23 cellular contexts compared by ENCODE assay signal in the genomic region with DNA sequence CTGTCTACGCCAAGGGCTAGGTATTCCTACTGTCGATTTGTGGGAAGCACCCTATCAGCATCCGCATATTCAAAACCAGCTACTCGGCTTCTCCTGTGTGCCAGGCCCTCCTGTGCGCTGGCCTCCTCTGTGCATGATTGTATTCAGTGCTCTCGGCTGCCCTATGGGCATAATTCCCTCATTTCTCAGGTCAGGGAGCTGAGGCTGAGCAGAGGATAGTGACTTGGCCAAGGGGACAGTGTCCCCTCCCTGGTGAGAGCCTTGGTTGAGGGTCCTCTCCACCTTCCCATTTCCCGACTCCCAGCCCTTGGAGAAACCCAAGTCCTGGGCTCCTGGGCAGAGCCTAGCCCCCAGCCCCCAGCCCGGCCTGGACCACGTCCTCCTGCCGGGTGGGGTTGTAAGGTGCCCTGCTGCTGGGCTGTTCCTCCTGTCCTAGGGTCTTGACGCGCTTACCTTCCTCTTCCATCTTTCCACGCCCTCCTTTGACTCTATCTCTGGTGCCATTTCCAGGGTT. TPM values are rescaled to one million over a fixed set of nuclear protein-coding genes. Genes with fewer than 3 reads are reported as not detected.
DNase-seq lines count a peak whose midpoint lies in the region; ATAC-seq and TF ChIP-seq lines count a peak whose summit lies in the region.
"Had no signal": no experiment of that assay in that cellular context is flagged by ENCODE, and none has a peak within 500 bp of the region (broad histone marks: within the 10 kb centered on the region; RNA-seq: fewer than 3 reads in every experiment).

No MANE protein-coding gene starts in this region.

- peaks cover 4% of the 10 kb centered on the region for H3K27me3 Mint-ChIP-seq in T-helper 2 cell treated with Interferon-gamma antibody and Interleukin-4, amounts not matched to agents 5 μg/mL and 100 μg/mL, for 36 hours (ENCODE audit: low read depth)

- DNase-seq in T-helper 2 cell treated with Interferon-gamma antibody and Interleukin-4, amounts not matched to agents 5 μg/mL and 100 μg/mL, for 36 hours (ENCODE audit: low spot score): peak; percentile 1
- no peak for DNase-seq in T-helper 2 cell
- DNase-seq in H4 (ENCODE audit: low spot score): peak; percentile 2
- DNase-seq in esophagus muscularis mucosa (ENCODE audit: extremely low spot score): peak; percentile 37
- DNase-seq in dedifferentiated amniotic fluid mesenchymal stem cell (ENCODE audit: extremely low spot score): no peak
- DNase-seq: MV-4-11; NCI-H1694 treated with DMSO at 0.1 percent for 48 hours; NCI-H2171 treated with DMSO at 0.1 percent for 48 hours; NCI-H526; nephron progenitor cell; small intestine; stimulated activated naive B cell treated with anti-CD40 and anti-IgM and Interleukin-4, amounts not matched to agents 10 μg/mL and 1 μg/mL and 100 μg/mL, for 72 hours; T-helper 9 cell had no signal

- H3K27ac ChIP-seq in esophagus muscularis mucosa (replicated peaks in 1 of 4): peak overlapping the region; percentile 57 to 73 (median 65)
- H3K27ac ChIP-seq in rectal smooth muscle tissue (ENCODE audit: low read depth, low read length): peak overlapping the region; percentile 70
- H3K27ac ChIP-seq: 22Rv1, KMS-11, psoas muscle, testis had no signal

- 97% methylated on average over 13 of the region's 13 CpGs for WGBS in esophagus muscularis mucosa

- H3K36me3 Mint-ChIP-seq in T-helper 2 cell treated with Interferon-gamma antibody and Interleukin-4, amounts not matched to agents 5 μg/mL and 100 μg/mL, for 36 hours (ENCODE audit: low read depth): no peaks in the 10 kb centered on the region
- H3K36me3 Mint-ChIP-seq: stimulated activated naive B cell treated with anti-CD40 and anti-IgM and Interleukin-4, amounts not matched to agents 10 μg/mL and 1 μg/mL and 100 μg/mL, for 72 hours had no signal

- no peak for TF ChIP-seq EP300 in esophagus muscularis mucosa (IDR thresholded peaks at IDR 0.05)

- intact Hi-C loops in esophagus muscularis mucosa (cut with DNase I): loop anchor here (5.0 to 10.0 kb wide), 2 partner anchors 140 to 412 kb away; no protein-coding TSS in a partner anchor

- H3K4me3 ChIP-seq in esophagus muscularis mucosa (no peak overlapping the region), rectal smooth muscle tissue (ENCODE audit: low read length) (no peak overlapping the region)
- H3K4me3 ChIP-seq: GM12878, psoas muscle, testis had no signal

- peaks cover 25 to 63% (median 39%) of the 10 kb centered on the region in 4 donors for H3K4me1 ChIP-seq in esophagus muscularis mucosa
- peaks cover 7% of the 10 kb centered on the region for H3K4me1 ChIP-seq in rectal smooth muscle tissue (ENCODE audit: control insufficient read depth, insufficient read depth, low read length)

- H3K9ac ChIP-seq in rectal smooth muscle tissue (ENCODE audit: low read length): no peak overlapping the region
- H3K9ac ChIP-seq: KMS-11 had no signal

- H3K36me3 ChIP-seq in esophagus muscularis mucosa (no peaks in the 10 kb centered on the region), rectal smooth muscle tissue (ENCODE audit: control insufficient read depth, insufficient read depth, low read length) (no peaks in the 10 kb centered on the region)

- no peaks in the 10 kb centered on the region for H3K9me3 Mint-ChIP-seq in T-helper 2 cell treated with Interferon-gamma antibody and Interleukin-4, amounts not matched to agents 5 μg/mL and 100 μg/mL, for 36 hours
- H3K9me3 Mint-ChIP-seq: nephron progenitor cell; stimulated activated naive B cell treated with anti-CD40 and anti-IgM and Interleukin-4, amounts not matched to agents 10 μg/mL and 1 μg/mL and 100 μg/mL, for 72 hours had no signal

- TF ChIP-seq CTCF in esophagus muscularis mucosa (IDR thresholded peaks at IDR 0.05): no peak

- no peak overlapping the region for H3K4me3 Mint-ChIP-seq in T-helper 2 cell treated with Interferon-gamma antibody and Interleukin-4, amounts not matched to agents 5 μg/mL and 100 μg/mL, for 36 hours
- H3K4me3 Mint-ChIP-seq: nephron progenitor cell; stimulated activated naive B cell treated with anti-CD40 and anti-IgM and Interleukin-4, amounts not matched to agents 10 μg/mL and 1 μg/mL and 100 μg/mL, for 72 hours had no signal

- ATAC-seq in HG03520 (IDR thresholded peaks at IDR 0.05; ENCODE audit: unreplicated experiment) (no peak), GM18498 (IDR thresholded peaks at IDR 0.05; ENCODE audit: unreplicated experiment) (no peak)
- ATAC-seq: activated CD4-positive, CD25-positive, alpha-beta regulatory T cell treated with anti-CD3 and anti-CD28 coated beads, Interleukin-2, amount 50 U/mL, for 24 hours; GM12878; SK-N-SH treated with all-trans-retinoic acid at 6 μM for 48 hours; stimulated activated naive B cell treated with anti-CD40 and anti-IgM and Interleukin-4, amounts not matched to agents 10 μg/mL and 1 μg/mL and 100 μg/mL, for 72 hours had no signal

- TF ChIP-seq POLR2A in esophagus muscularis mucosa (IDR thresholded peaks at IDR 0.05; ENCODE audit: low read depth): no peak

- H3K4me1 Mint-ChIP-seq in T-helper 2 cell treated with Interferon-gamma antibody and Interleukin-4, amounts not matched to agents 5 μg/mL and 100 μg/mL, for 36 hours (ENCODE audit: low read depth): peaks cover 13% of the 10 kb centered on the region

- H3K27me3 ChIP-seq in esophagus muscularis mucosa (no peaks in the 10 kb centered on the region), rectal smooth muscle tissue (ENCODE audit: control insufficient read depth, insufficient read depth, low read length) (no peaks in the 10 kb centered on the region)
- H3K27me3 ChIP-seq: testis had no signal

- no peaks in the 10 kb centered on the region for H3K9me3 ChIP-seq in esophagus muscularis mucosa
- H3K9me3 ChIP-seq: psoas muscle, testis had no signal

- no peak overlapping the region for H3K27ac Mint-ChIP-seq in T-helper 2 cell treated with Interferon-gamma antibody and Interleukin-4, amounts not matched to agents 5 μg/mL and 100 μg/mL, for 36 hours
- H3K27ac Mint-ChIP-seq: nephron progenitor cell; stimulated activated naive B cell treated with anti-CD40 and anti-IgM and Interleukin-4, amounts not matched to agents 10 μg/mL and 1 μg/mL and 100 μg/mL, for 72 hours had no signal

RNA-seq across cellular contexts. Expression of a gene that starts 6.3 kb away (rescaled TPM):
- total RNA-seq in H4 (2014; rRNA removed; shearing (Covaris generic)): 20.3 and 25.3 TPM in 2 replicates
- 10 to 100 TPM; 17.4 to 62.2 (median 38.5) TPM for total RNA-seq in esophagus muscularis mucosa

Comparison
In these comparisons a context has a peak if more than half of its experiments do, and no peak if none do; other contexts are left out.
1. DNase-seq: peak in T-helper 2 cell treated with Interferon-gamma antibody and Interleukin-4, amounts not matched to agents 5 μg/mL and 100 μg/mL, for 36 hours (single experiment), H4 (single experiment) and esophagus muscularis mucosa (single experiment); none in T-helper 2 cell (0 of 5) and dedifferentiated amniotic fluid mesenchymal stem cell (single experiment).